ENCODE assay signal across 10 cellular contexts in the genomic region with DNA sequence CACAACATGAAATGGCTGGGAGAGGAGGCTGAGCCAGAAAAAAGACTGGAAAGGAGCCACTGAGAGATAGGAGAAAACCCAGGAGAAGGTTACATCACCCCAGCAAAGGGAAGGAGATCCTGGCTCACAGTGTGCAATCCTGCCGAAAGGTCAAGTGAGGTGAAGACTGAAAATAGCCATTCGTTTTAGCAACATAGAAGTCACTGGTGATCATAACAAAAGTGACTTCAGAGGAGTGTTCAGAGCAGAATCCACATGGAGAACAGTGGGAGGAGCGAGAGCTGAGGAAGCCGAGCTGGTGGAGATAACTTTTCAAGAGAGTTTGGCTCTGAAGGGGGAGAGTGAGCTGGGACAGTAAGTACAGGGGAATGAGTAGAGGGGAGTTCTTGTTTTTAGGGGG. TPM values are rescaled to one million over a fixed set of nuclear protein-coding genes. Genes with fewer than 3 reads are reported as not detected.
DNase-seq lines count a peak whose midpoint lies in the region; ATAC-seq and TF ChIP-seq lines count a peak whose summit lies in the region.
"Had no signal": no experiment of that assay in that cellular context is flagged by ENCODE, and none has a peak within 500 bp of the region (broad histone marks: within the 10 kb centered on the region; RNA-seq: fewer than 3 reads in every experiment).

No MANE protein-coding gene starts in this region.

- H3K36me3 Mint-ChIP-seq in stimulated activated effector memory CD8-positive, alpha-beta T cell treated with anti-CD3 and anti-CD28 coated beads, Interleukin-12 subunit alpha, Interleukin-12 subunit beta, amount 100 ng/mL, for 72 hours, result no peaks in the 10 kb centered on the region

- H3K36me3 ChIP-seq in GM23248 (ENCODE audit: low read depth) (no peaks in the 10 kb centered on the region), breast epithelium (no peaks in the 10 kb centered on the region)
- H3K36me3 ChIP-seq: neutrophil had no signal

- peaks cover 34% of the 10 kb centered on the region for H3F3A ChIP-seq in GM23248 (ENCODE audit: insufficient read depth)

- DNase-seq in GM23248 (peak; percentile 64), breast epithelium (ENCODE audit: low spot score in 2 of 2) (no peak), left colon (peak in 1 of 2 donors; percentile 47), stromal cell of bone marrow (ENCODE audit: low read depth) (peak; percentile 81), NCI-H2196 (lab: John Stamatoyannopoulos, UW; ENCODE audit: unreplicated experiment) (no peak), NCI-H524 treated with DMSO at 0.1 percent for 48 hours (lab: John Stamatoyannopoulos, UW) (no peak), HuH-7.5 (ENCODE audit: low spot score) (no peak)
- DNase-seq in stimulated activated effector memory CD8-positive, alpha-beta T cell treated with anti-CD3 and anti-CD28 coated beads, Interleukin-12 subunit alpha, Interleukin-12 subunit beta, amount 100 ng/mL, for 72 hours (ENCODE audit: low spot score in 2 of 2), result no peak
- DNase-seq: Karpas-422 had no signal

- intact Hi-C loops in breast epithelium (cut with DNase I; ENCODE audit: low total_unique reads) (no loop called here), left colon (cut with DNase I, micrococcal nuclease) (no loop called here)

- H3K27ac ChIP-seq in GM23248, result peak overlapping the region; percentile 29
- H3K27ac ChIP-seq in breast epithelium, result peak overlapping the region; percentile 63 to 64
- H3K27ac ChIP-seq: neutrophil had no signal

- H3K9ac ChIP-seq in GM23248, result no peak overlapping the region

- no peak for TF ChIP-seq CTCF in breast epithelium (IDR thresholded peaks at IDR 0.05)

- in situ Hi-C loops in GM23248 (cut with MboI), result no loop called here

- H3K79me2 ChIP-seq in GM23248 (ENCODE audit: insufficient read depth), result no peaks in the 10 kb centered on the region

- H3K4me2 ChIP-seq in GM23248 (ENCODE audit: unreplicated experiment), result peak overlapping the region; percentile 44

- ATAC-seq in left colon, result peak; percentile 29
- no peak for ATAC-seq in stimulated activated effector memory CD8-positive, alpha-beta T cell treated with anti-CD3 and anti-CD28 coated beads, Interleukin-12 subunit alpha, Interleukin-12 subunit beta, amount 100 ng/mL, for 72 hours

- H3K4me3 ChIP-seq in GM23248 (no peak overlapping the region), breast epithelium (no peak overlapping the region)

- H4K20me1 ChIP-seq in GM23248 (ENCODE audit: insufficient read depth), result no peaks in the 10 kb centered on the region

- 69% methylated on average over 4 of the region's 4 CpGs for WGBS in GM23248 (ENCODE audit: low coverage in 1 of 2, low lambda C conversion rate in 2 of 2, missing lambda C conversion rate in 2 of 2), 2 experiments

- TF ChIP-seq POLR2A in breast epithelium (IDR thresholded peaks at IDR 0.05), result no peak

- no peaks in the 10 kb centered on the region for H3K9me3 Mint-ChIP-seq in stimulated activated effector memory CD8-positive, alpha-beta T cell treated with anti-CD3 and anti-CD28 coated beads, Interleukin-12 subunit alpha, Interleukin-12 subunit beta, amount 100 ng/mL, for 72 hours

- no peaks in the 10 kb centered on the region for H3K9me2 ChIP-seq in GM23248 (ENCODE audit: insufficient read depth)

- H2AFZ ChIP-seq in GM23248, result no peak overlapping the region

- H3K4me1 ChIP-seq in GM23248 (ENCODE audit: insufficient read depth) (peaks cover 57% of the 10 kb centered on the region), breast epithelium (peaks cover 4 to 9% of the 10 kb centered on the region in 2 donors)

- no peaks in the 10 kb centered on the region for H3K4me1 Mint-ChIP-seq in stimulated activated effector memory CD8-positive, alpha-beta T cell treated with anti-CD3 and anti-CD28 coated beads, Interleukin-12 subunit alpha, Interleukin-12 subunit beta, amount 100 ng/mL, for 72 hours

- H3K27me3 ChIP-seq in GM23248 (replicated peaks; ENCODE audit: insufficient read depth) (no peaks in the 10 kb centered on the region), breast epithelium (no peaks in the 10 kb centered on the region)

- H3K9me3 ChIP-seq in GM23248 (ENCODE audit: low read depth) (no peaks in the 10 kb centered on the region), breast epithelium (no peaks in the 10 kb centered on the region)
- H3K9me3 ChIP-seq: neutrophil had no signal

- no peak overlapping the region for H3K4me3 Mint-ChIP-seq in stimulated activated effector memory CD8-positive, alpha-beta T cell treated with anti-CD3 and anti-CD28 coated beads, Interleukin-12 subunit alpha, Interleukin-12 subunit beta, amount 100 ng/mL, for 72 hours

- no peak overlapping the region for H3K27ac Mint-ChIP-seq in stimulated activated effector memory CD8-positive, alpha-beta T cell treated with anti-CD3 and anti-CD28 coated beads, Interleukin-12 subunit alpha, Interleukin-12 subunit beta, amount 100 ng/mL, for 72 hours

RNA-seq across cellular contexts. Expression of a gene that starts 5.4 kb away (rescaled TPM):
- total RNA-seq in GM23248 (2014; rRNA removed; shearing (Covaris generic)), result 116 and 137 TPM in 2 replicates
- 32.0 and 32.1 TPM in 2 replicates for polyA plus RNA-seq in GM23248 (2016; fragmentation: Nextera tagmentation; extraction: Ambion mirVana)
- total RNA-seq in breast epithelium (10 to 100 TPM; 36.0 to 45.9 (median 45.1) TPM), left colon (10 to 100 TPM in 1 of 2 donors, 1 to 10 TPM in 1; 9.8 to 17.4 TPM)

Comparison
In these comparisons a context has a peak if more than half of its experiments do, and no peak if none do; other contexts are left out.
1. DNase-seq: peak in GM23248 (single experiment) and stromal cell of bone marrow (single experiment); none in breast epithelium (0 of 2), NCI-H2196 (single experiment), stimulated activated effector memory CD8-positive, alpha-beta T cell treated with anti-CD3 and anti-CD28 coated beads, Interleukin-12 subunit alpha, Interleukin-12 subunit beta, amount 100 ng/mL, for 72 hours (0 of 2), NCI-H524 treated with DMSO at 0.1 percent for 48 hours (single experiment) and HuH-7.5 (single experiment).